ENCODE assay signal across 2 cellular contexts in genomic region chr5:181207960-181208253, GRCh38.
TF ChIP-seq lines count a peak whose summit lies in the region.

No MANE protein-coding gene starts in this region.

TF ChIP-seq in IMR-90, 13 proteins besides CTCF, POLR2A, EP300 and RAD21:
- TF ChIP-seq MXI1 (IDR thresholded peaks at IDR 0.05; ENCODE audit: borderline replicate concordance, low read depth, low read length) (no peak), ELK1 (IDR thresholded peaks at IDR 0.05; ENCODE audit: borderline replicate concordance, low read depth, low read length) (no peak), RFX5 (IDR thresholded peaks at IDR 0.05; ENCODE audit: low read depth, low read length) (no peak), MAZ (IDR thresholded peaks at IDR 0.05; ENCODE audit: borderline replicate concordance, low read depth, low read length) (no peak)

TF ChIP-seq in neural cell, 6 proteins besides CTCF, POLR2A, EP300 and RAD21:
- TF ChIP-seq POLR2AphosphoS5 (IDR thresholded peaks at IDR 0.05) = no peak
- no peak for TF ChIP-seq MXI1 (conservative IDR thresholded peaks at IDR 0.05; ENCODE audit: poor library complexity, severe bottlenecking)
- no peak for TF ChIP-seq SMC3 (conservative IDR thresholded peaks at IDR 0.05; ENCODE audit: poor library complexity)
- no peak for TF ChIP-seq TAF1 (IDR thresholded peaks at IDR 0.05; ENCODE audit: low read depth)
- no peak for TF ChIP-seq REST (IDR thresholded peaks at IDR 0.05; ENCODE audit: borderline replicate concordance)
- no peak for TF ChIP-seq EZH2 (IDR thresholded peaks at IDR 0.05; ENCODE audit: borderline replicate concordance, insufficient read depth, low read length, poor library complexity, severe bottlenecking)
TF ChIP-seq in neural cell: peak in this region for 0.
